In the genomic region with DNA sequence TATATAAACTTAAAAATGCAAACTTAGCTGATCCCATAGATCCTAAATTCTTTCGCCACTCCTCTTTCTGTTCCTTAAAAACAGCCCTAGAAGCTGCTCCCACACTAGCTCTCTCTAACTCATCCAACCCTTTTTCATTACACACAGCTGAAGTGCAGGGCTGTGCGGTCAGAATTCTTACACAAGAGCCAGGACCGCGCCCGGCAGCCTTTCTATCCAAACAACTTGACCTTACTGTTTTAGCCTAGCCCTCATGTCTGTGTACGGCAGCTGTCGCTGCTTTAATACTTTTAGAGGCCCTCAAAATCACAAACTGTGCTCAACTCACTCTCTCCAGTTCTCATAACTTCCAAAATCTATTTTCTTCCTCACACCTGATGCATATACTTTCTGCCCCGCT, we compare ENCODE assay signal across 5 cellular contexts. TPM values are rescaled to one million over a fixed set of nuclear protein-coding genes. Genes with fewer than 3 reads are reported as not detected.
"Had no signal": no experiment of that assay in that cellular context is flagged by ENCODE, and none has a peak within 500 bp of the region (broad histone marks: within the 10 kb centered on the region; RNA-seq: fewer than 3 reads in every experiment).

No MANE protein-coding gene starts in this region.

RNA-seq across cellular contexts. Expression of a gene that starts 9.9 kb away (rescaled TPM):
- total RNA-seq: activated naive CD4-positive, alpha-beta T cell treated with anti-CD3 and anti-CD28 coated beads for 36 hours; SK-MEL-5; T-helper 1 cell treated with Interleukin-12 subunit alpha and Interleukin-12 subunit beta and Interleukin-4 antibody, amounts not matched to agents 30 ng/mL and 1 ng/mL, for 36 hours had no signal
- polyA plus RNA-seq: naive thymus-derived CD4-positive, alpha-beta T cell; neural cell had no signal
